9 cellular contexts compared by ENCODE assay signal in genomic region chr1:53195913-53196484, GRCh38. TPM values are rescaled to one million over a fixed set of nuclear protein-coding genes. Genes with fewer than 3 reads are reported as not detected.
DNase-seq lines count a peak whose midpoint lies in the region; TF ChIP-seq lines count a peak whose summit lies in the region.
"Had no signal": no experiment of that assay in that cellular context is flagged by ENCODE, and none has a peak within 500 bp of the region (broad histone marks: within the 10 kb centered on the region; RNA-seq: fewer than 3 reads in every experiment).

No MANE protein-coding gene starts in this region.

- H2BK120ac ChIP-seq in mesendoderm (ENCODE audit: low read depth, low read length): no peak overlapping the region

- no peak for TF ChIP-seq CTCF in breast epithelium (IDR thresholded peaks at IDR 0.05)

- peak overlapping the region; percentile 69 for H3K9ac ChIP-seq in mesendoderm (ENCODE audit: low read length)

- H3K56ac ChIP-seq in mesendoderm (ENCODE audit: low read length): peak overlapping the region; percentile 63

- no peak overlapping the region for H2BK5ac ChIP-seq in mesendoderm (ENCODE audit: low read length)

- H3K4me3 ChIP-seq in breast epithelium: peak overlapping the region; percentile 82 to 100 (median 100)
- H3K4me3 ChIP-seq in mesendoderm (ENCODE audit: low read length): no peak overlapping the region

- no peaks in the 10 kb centered on the region for H3K9me3 Mint-ChIP-seq in activated CD4-positive, alpha-beta T cell treated with anti-CD3 and anti-CD28 coated beads, Interleukin-2, amount 10 ng/mL, durations not matched to agents 24 days and 14 days

- H2BK15ac ChIP-seq in mesendoderm (replicated peaks; ENCODE audit: low read depth): no peak overlapping the region

- TF ChIP-seq POLR2A in breast epithelium (IDR thresholded peaks at IDR 0.05): no peak

- H3K79me1 ChIP-seq in mesendoderm (ENCODE audit: low read length): no peaks in the 10 kb centered on the region

- H3K23ac ChIP-seq in mesendoderm (ENCODE audit: low read length): no peak overlapping the region

- no peaks in the 10 kb centered on the region for H3K9me3 ChIP-seq in breast epithelium

- H3K4me1 ChIP-seq in breast epithelium (no peaks in the 10 kb centered on the region), mesendoderm (ENCODE audit: control insufficient read depth, low read depth, low read length) (no peaks in the 10 kb centered on the region)

- H4K8ac ChIP-seq in mesendoderm (ENCODE audit: low read depth, low read length): no peak overlapping the region

- H2AK5ac ChIP-seq in mesendoderm (ENCODE audit: low read length): no peak overlapping the region

- no CpG with 5 or more reads among the region's 11 CpGs for WGBS in mesendoderm (ENCODE audit: extremely low coverage, insufficient coverage, low lambda C conversion rate)

- H3K27me3 Mint-ChIP-seq in activated CD4-positive, alpha-beta T cell treated with anti-CD3 and anti-CD28 coated beads, Interleukin-2, amount 10 ng/mL, durations not matched to agents 24 days and 14 days: no peaks in the 10 kb centered on the region

- intact Hi-C loops in activated CD4-positive, alpha-beta T cell treated with anti-CD3 and anti-CD28 coated beads, Interleukin-2, amount 10 ng/mL, durations not matched to agents 24 days and 14 days (cut with micrococcal nuclease): loop anchor here (1.0 to 5.0 kb wide), 5 partner anchors 24 to 857 kb away; partner anchors contain the start of genes CZIB, MAGOH, SCP2 and TCEANC2
- intact Hi-C loops in breast epithelium (cut with DNase I; ENCODE audit: low total_unique reads): no loop called here

- no peak overlapping the region for H3K18ac ChIP-seq in mesendoderm (ENCODE audit: low read length)

- H3K27me3 ChIP-seq in breast epithelium (no peaks in the 10 kb centered on the region), mesendoderm (ENCODE audit: insufficient read depth, low read length, poor library complexity) (no peaks in the 10 kb centered on the region)

- no peak overlapping the region for H4K5ac ChIP-seq in mesendoderm (ENCODE audit: low read length)

- H3K36me3 ChIP-seq in breast epithelium (no peaks in the 10 kb centered on the region), mesendoderm (ENCODE audit: control insufficient read depth, insufficient read depth, low read length) (no peaks in the 10 kb centered on the region)

- H3K27ac ChIP-seq in breast epithelium (peak overlapping the region; percentile 99), mesendoderm (ENCODE audit: low read depth, low read length) (no peak overlapping the region)

- H3K4me1 Mint-ChIP-seq in activated CD4-positive, alpha-beta T cell treated with anti-CD3 and anti-CD28 coated beads, Interleukin-2, amount 10 ng/mL, durations not matched to agents 24 days and 14 days: peaks cover 24% of the 10 kb centered on the region

- H3K27ac Mint-ChIP-seq in activated CD4-positive, alpha-beta T cell treated with anti-CD3 and anti-CD28 coated beads, Interleukin-2, amount 10 ng/mL, durations not matched to agents 24 days and 14 days: peak overlapping the region; percentile 95

- H3K4me3 Mint-ChIP-seq in activated CD4-positive, alpha-beta T cell treated with anti-CD3 and anti-CD28 coated beads, Interleukin-2, amount 10 ng/mL, durations not matched to agents 24 days and 14 days: peak overlapping the region; percentile 88

- no peak for DNase-seq in activated CD4-positive, alpha-beta T cell treated with anti-CD3 and anti-CD28 coated beads, Interleukin-2, amount 10 ng/mL, durations not matched to agents 24 days and 14 days
- DNase-seq in activated CD4-positive, alpha-beta T cell treated with anti-CD3 and anti-CD28 coated beads for 48 hours: no peak
- peak; percentile 52 for DNase-seq in HuH-7.5 (ENCODE audit: low spot score)
- no peak for DNase-seq in breast epithelium (ENCODE audit: low spot score in 2 of 2)
- DNase-seq in mesendoderm: no peak
- no peak for DNase-seq in SIG-M5 treated with dmso at 0.1 percent for 504 hours (lab: John Stamatoyannopoulos, UW; ENCODE audit: unreplicated experiment)
- DNase-seq in GF-D8 (lab: John Stamatoyannopoulos, UW): no peak
- no peak for DNase-seq in foreskin melanocyte

- peak overlapping the region; percentile 23 for H3K4me2 ChIP-seq in mesendoderm (ENCODE audit: low read length)

- no peaks in the 10 kb centered on the region for H3K79me2 ChIP-seq in mesendoderm (ENCODE audit: control insufficient read depth, insufficient read depth, low read length)

- H3K4ac ChIP-seq in mesendoderm (ENCODE audit: low read depth, low read length): no peak overlapping the region

- peaks cover 13% of the 10 kb centered on the region for H3K36me3 Mint-ChIP-seq in activated CD4-positive, alpha-beta T cell treated with anti-CD3 and anti-CD28 coated beads, Interleukin-2, amount 10 ng/mL, durations not matched to agents 24 days and 14 days (ENCODE audit: low read depth)

RNA-seq across cellular contexts. Expression of gene CPT2, which starts 0.6 kb away (rescaled TPM):
- total RNA-seq in activated CD4-positive, alpha-beta T cell treated with anti-CD3 and anti-CD28 coated beads, Interleukin-2, amount 10 ng/mL, durations not matched to agents 24 days and 14 days: 19.5 and 19.9 TPM in 2 replicates
- 10 to 100 TPM; 20.5 to 26.2 (median 22.9) TPM for total RNA-seq in breast epithelium
- polyA plus RNA-seq in mesendoderm (2013, experiment 1 of 2): 14.8 TPM
- 14.5 TPM for polyA plus RNA-seq in mesendoderm (2013, experiment 2 of 2)

RNA-seq across cellular contexts. Expression of gene CZIB, which starts 24.4 kb away (rescaled TPM):
- 44.7 and 44.9 TPM in 2 replicates for total RNA-seq in activated CD4-positive, alpha-beta T cell treated with anti-CD3 and anti-CD28 coated beads, Interleukin-2, amount 10 ng/mL, durations not matched to agents 24 days and 14 days
- total RNA-seq in breast epithelium: 10 to 100 TPM; 60.6 to 69.8 (median 61.3) TPM
- polyA plus RNA-seq in mesendoderm (2013, experiment 1 of 2): 49.8 TPM
- 48.5 TPM for polyA plus RNA-seq in mesendoderm (2013, experiment 2 of 2)

RNA-seq across cellular contexts. Expression of gene MAGOH, which starts 42.3 kb away (rescaled TPM):
- total RNA-seq in activated CD4-positive, alpha-beta T cell treated with anti-CD3 and anti-CD28 coated beads, Interleukin-2, amount 10 ng/mL, durations not matched to agents 24 days and 14 days: 96.4 and 107 TPM in 2 replicates
- total RNA-seq in breast epithelium: 10 to 100 TPM; 35.0 to 45.2 (median 37.5) TPM
- polyA plus RNA-seq in mesendoderm (2013, experiment 1 of 2): 159 TPM
- polyA plus RNA-seq in mesendoderm (2013, experiment 2 of 2): 156 TPM

RNA-seq across cellular contexts. Expression of gene SLC1A7, which starts 53.6 kb away (rescaled TPM):
- not detected in 2 replicates for total RNA-seq in activated CD4-positive, alpha-beta T cell treated with anti-CD3 and anti-CD28 coated beads, Interleukin-2, amount 10 ng/mL, durations not matched to agents 24 days and 14 days
- total RNA-seq in breast epithelium: under 1 TPM in 1 of 3 donors, not detected in 2; 0.16 TPM
- not detected for polyA plus RNA-seq in mesendoderm (2013, experiment 1 of 2)
- polyA plus RNA-seq in mesendoderm (2013, experiment 2 of 2): 0.01 TPM
- total RNA-seq: dermis microvascular lymphatic vessel endothelial cell had no signal
